ENCODE assay signal across 16 cellular contexts in genomic region chr7:157909370-157909769, GRCh38.
"Had no signal": no experiment of that assay in that cellular context is flagged by ENCODE, and none has a peak within 500 bp of the region (broad histone marks: within the 10 kb centered on the region; RNA-seq: fewer than 3 reads in every experiment).

No MANE protein-coding gene starts in this region.

- H3K9me3 Mint-ChIP-seq: natural killer cell treated with Interleukin-12 subunit alpha and Interleukin-12 subunit beta and Interleukin-15 and Interleukin-18, amount 100 ng/mL, for 72 hours had no signal

- H3K36me3 ChIP-seq: colonic mucosa, sigmoid colon, suprapubic skin, thyroid gland, upper lobe of left lung, uterus had no signal

- H3K9me3 ChIP-seq: colonic mucosa, suprapubic skin, thyroid gland, uterus had no signal

- DNase-seq: colonic mucosa; dermis blood vessel endothelial cell; erythroblast; foreskin melanocyte; left colon; midbrain; sigmoid colon; stimulated activated CD4-positive, alpha-beta T cell treated with anti-CD3 and anti-CD28 coated beads, Interleukin-2, amount 100 ng/mL, for 24 hours; stimulated activated naive CD8-positive, alpha-beta T cell treated with anti-CD3 and anti-CD28 coated beads, Interleukin-15, Interleukin-2, amounts not matched to agents 100 U/mL and 50 U/mL, for 24 hours; thyroid gland; uterus had no signal

- H3K4me1 ChIP-seq: colonic mucosa, sigmoid colon, thyroid gland, uterus had no signal

- H3K27ac ChIP-seq: colonic mucosa, hepatocyte, sigmoid colon, skin epidermis, suprapubic skin, thyroid gland, upper lobe of left lung, uterus had no signal

- H3K36me3 Mint-ChIP-seq: natural killer cell treated with Interleukin-12 subunit alpha and Interleukin-12 subunit beta and Interleukin-15 and Interleukin-18, amount 100 ng/mL, for 72 hours had no signal

- ATAC-seq: left colon; stimulated activated naive CD8-positive, alpha-beta T cell treated with anti-CD3 and anti-CD28 coated beads, Interleukin-15, Interleukin-2, amounts not matched to agents 100 U/mL and 50 U/mL, for 24 hours had no signal

- H3K27me3 ChIP-seq: colonic mucosa, hepatocyte, sigmoid colon, suprapubic skin, thyroid gland, upper lobe of left lung, uterus had no signal

- H3K4me3 ChIP-seq: colonic mucosa, hepatocyte, sigmoid colon, skin epidermis, suprapubic skin, thyroid gland, upper lobe of left lung, uterus had no signal

- H3K27ac Mint-ChIP-seq: natural killer cell treated with Interleukin-12 subunit alpha and Interleukin-12 subunit beta and Interleukin-15 and Interleukin-18, amount 100 ng/mL, for 72 hours had no signal

- H3K4me3 Mint-ChIP-seq: natural killer cell treated with Interleukin-12 subunit alpha and Interleukin-12 subunit beta and Interleukin-15 and Interleukin-18, amount 100 ng/mL, for 72 hours had no signal
